ENCODE assay signal across 27 cellular contexts in the genomic region with DNA sequence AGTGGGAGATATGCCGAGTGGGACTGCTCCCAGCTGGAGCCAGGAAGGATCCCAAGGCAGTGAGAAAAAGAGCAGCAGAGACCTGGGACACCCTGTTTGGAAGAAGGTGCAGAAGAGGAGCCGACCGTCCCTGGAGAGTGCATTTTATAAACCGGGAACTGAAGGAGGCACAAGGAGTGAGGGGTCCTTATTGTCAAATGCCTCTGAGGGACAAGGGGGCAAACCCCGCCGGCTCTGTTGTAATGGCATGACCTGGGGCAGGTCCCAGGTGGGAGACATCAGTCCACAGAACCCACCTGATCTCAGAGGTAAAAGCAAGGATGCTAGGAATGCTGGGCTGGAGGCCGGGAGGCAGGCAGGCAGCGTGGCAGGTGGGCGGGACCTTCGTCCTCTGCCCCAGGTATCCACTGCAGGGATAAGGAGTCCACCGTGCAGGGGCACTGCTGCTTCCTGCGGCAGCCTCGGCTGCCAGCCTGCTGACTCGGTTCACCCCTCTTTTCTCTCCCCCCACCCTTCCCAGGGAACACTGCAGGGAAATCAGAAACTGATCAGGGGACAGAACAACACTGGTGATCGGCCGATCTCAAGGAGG.
"Had no signal": no experiment of that assay in that cellular context is flagged by ENCODE, and none has a peak within 500 bp of the region (broad histone marks: within the 10 kb centered on the region; RNA-seq: fewer than 3 reads in every experiment).

No MANE protein-coding gene starts in this region.

- H3K36me3 ChIP-seq: colonic mucosa, heart right ventricle, lower lobe of right lung, neutrophil, thyroid gland had no signal

- H3K27me3 ChIP-seq: colonic mucosa, esophagus squamous epithelium, right lobe of liver, thyroid gland had no signal

- H3K27ac ChIP-seq: colonic mucosa, esophagus squamous epithelium, heart right ventricle, lower lobe of right lung, neutrophil, parathyroid adenoma, right lobe of liver, thyroid gland had no signal

- FAIRE-seq: endometrium, islet of Langerhans, small intestine had no signal

- H2AFZ ChIP-seq: parathyroid adenoma had no signal

- DNase-seq: colonic mucosa; dermis blood vessel endothelial cell; effector memory CD4-positive, alpha-beta T cell; erythroblast; esophagus squamous epithelium; foreskin melanocyte; glutamatergic neuron; heart right ventricle; hippocampal formation; left colon; left ventricle myocardium superior; lower lobe of right lung; natural killer cell; small intestine; stimulated activated CD4-positive, alpha-beta T cell treated with anti-CD3 and anti-CD28 coated beads, Interleukin-12 subunit alpha, Interleukin-12 subunit beta, amount 100 ng/mL, for 4 hours; stimulated activated CD4-positive, alpha-beta T cell treated with anti-CD3 and anti-CD28 coated beads, Interleukin-1b, Interleukin-23, amount 100 ng/mL, for 48 hours; stimulated activated CD4-positive, alpha-beta T cell treated with anti-CD3 and anti-CD28 coated beads, Interleukin-4, amount 100 ng/mL, for 1 hour; stimulated activated CD8-positive, alpha-beta memory T cell treated with anti-CD3 and anti-CD28 coated beads, Interleukin-4, amount 100 ng/mL, for 48 hours; stimulated activated naive CD4-positive, alpha-beta T cell; stimulated activated naive CD8-positive, alpha-beta T cell treated with anti-CD3 and anti-CD28 coated beads, Interleukin-15, amount 100 ng/mL, for 72 hours; thyroid gland; trophoblast cell had no signal

- H3K79me2 ChIP-seq: parathyroid adenoma had no signal

- H3K9ac ChIP-seq: parathyroid adenoma had no signal

- H3K4me1 ChIP-seq: colonic mucosa, lower lobe of right lung, parathyroid adenoma, right lobe of liver, thyroid gland had no signal

- ATAC-seq: heart right ventricle; left colon; left ventricle myocardium superior; lower lobe of right lung; natural killer cell; stimulated activated naive CD8-positive, alpha-beta T cell treated with anti-CD3 and anti-CD28 coated beads, Interleukin-15, amount 100 ng/mL, for 72 hours had no signal

- H3K9me3 ChIP-seq: colonic mucosa, lower lobe of right lung, neutrophil, right lobe of liver, thyroid gland had no signal

- H3K4me3 ChIP-seq: colonic mucosa, esophagus squamous epithelium, heart right ventricle, lower lobe of right lung, right lobe of liver, thyroid gland had no signal
